Comparison of ENCODE assay signal across 8 cellular contexts in the genomic region with DNA sequence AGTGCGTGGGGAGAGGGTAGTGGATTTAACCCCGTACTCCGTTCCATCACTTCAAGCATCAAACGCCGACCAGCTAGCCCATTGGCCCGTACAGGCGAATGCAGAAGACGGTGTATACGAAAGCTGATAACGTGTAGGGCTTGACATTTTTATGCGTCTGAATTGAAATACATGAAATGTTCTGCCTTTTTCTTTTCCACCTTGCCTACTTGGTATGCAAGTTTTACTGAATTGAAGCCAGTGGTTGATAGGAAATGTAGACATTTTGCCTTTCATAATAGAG. TPM values are rescaled to one million over a fixed set of nuclear protein-coding genes. Genes with fewer than 3 reads are reported as not detected.
DNase-seq lines count a peak whose midpoint lies in the region; ATAC-seq and TF ChIP-seq lines count a peak whose summit lies in the region.

No MANE protein-coding gene starts in this region.

- peaks cover 20 to 53% of the 10 kb centered on the region in 2 donors for H3K4me1 Mint-ChIP-seq in stimulated activated naive B cell treated with anti-CD40 and anti-IgM and Interleukin-4, amounts not matched to agents 10 μg/mL and 1 μg/mL and 100 μg/mL, for 72 hours

- H3K9me3 Mint-ChIP-seq in stimulated activated naive B cell treated with anti-CD40 and anti-IgM and Interleukin-4, amounts not matched to agents 10 μg/mL and 1 μg/mL and 100 μg/mL, for 72 hours: no peaks in the 10 kb centered on the region

- in situ Hi-C loops in KBM-7 (cut with MboI; ENCODE audit: low pct_unique_long_range_greater_than_20kb, low sequenced_read_pairs): loop anchor here (10.0 kb wide), 1 partner anchor 54 kb away; no protein-coding TSS in a partner anchor

- H3K27me3 Mint-ChIP-seq in stimulated activated naive B cell treated with anti-CD40 and anti-IgM and Interleukin-4, amounts not matched to agents 10 μg/mL and 1 μg/mL and 100 μg/mL, for 72 hours: no peaks in the 10 kb centered on the region

- H3K36me3 Mint-ChIP-seq in stimulated activated naive B cell treated with anti-CD40 and anti-IgM and Interleukin-4, amounts not matched to agents 10 μg/mL and 1 μg/mL and 100 μg/mL, for 72 hours: peaks cover 8 to 22% of the 10 kb centered on the region in 2 donors

- H3K4me1 ChIP-seq in right atrium auricular region: peaks cover 0 to 40% of the 10 kb centered on the region in 2 donors

- no peak for TF ChIP-seq CTCF in VCaP (conservative IDR thresholded peaks at IDR 0.05)
- no peak for TF ChIP-seq CTCF in right atrium auricular region (IDR thresholded peaks at IDR 0.05)

- no peaks in the 10 kb centered on the region for H3K9me3 ChIP-seq in right atrium auricular region

- H3K27ac ChIP-seq in VCaP (peak overlapping the region; percentile 79), right atrium auricular region (peak overlapping the region; percentile 92)

- peak overlapping the region; percentile 100 for H3K27ac Mint-ChIP-seq in stimulated activated naive B cell treated with anti-CD40 and anti-IgM and Interleukin-4, amounts not matched to agents 10 μg/mL and 1 μg/mL and 100 μg/mL, for 72 hours

- no peaks in the 10 kb centered on the region for H3K27me3 ChIP-seq in right atrium auricular region

- H3K4me3 Mint-ChIP-seq in stimulated activated naive B cell treated with anti-CD40 and anti-IgM and Interleukin-4, amounts not matched to agents 10 μg/mL and 1 μg/mL and 100 μg/mL, for 72 hours: peak overlapping the region; percentile 87 to 94

- H3K4me3 ChIP-seq in right atrium auricular region: peak overlapping the region; percentile 27 to 50

- DNase-seq in stimulated activated naive CD4-positive, alpha-beta T cell treated with Interleukin-2 at 50 U/mL for 16 hours (lab: John Stamatoyannopoulos, UW): peak; percentile 89
- DNase-seq in stimulated activated naive CD4-positive, alpha-beta T cell (lab: John Stamatoyannopoulos, UW): no peak
- DNase-seq in right atrium auricular region (ENCODE audit: low spot score) (no peak), KBM-7 (no peak), NCI-H2029 (lab: John Stamatoyannopoulos, UW) (no peak)
- no peak for DNase-seq in stimulated activated naive B cell treated with anti-CD40 and anti-IgM and Interleukin-4, amounts not matched to agents 10 μg/mL and 1 μg/mL and 100 μg/mL, for 72 hours

- ATAC-seq in stimulated activated naive B cell treated with anti-CD40 and anti-IgM and Interleukin-4, amounts not matched to agents 10 μg/mL and 1 μg/mL and 100 μg/mL, for 72 hours (replicated peaks): peak; percentile 78 to 79
- no peak for ATAC-seq in HG02588 (IDR thresholded peaks at IDR 0.05; ENCODE audit: unreplicated experiment)

- H3K36me3 ChIP-seq in right atrium auricular region: peaks cover 4% of the 10 kb centered on the region

RNA-seq across cellular contexts. Expression of a gene that starts 0.8 kb away (rescaled TPM):
- total RNA-seq in right atrium auricular region: 100 to 1,000 TPM; 105 to 150 TPM

RNA-seq across cellular contexts. Expression of a gene that starts 34.0 kb away (rescaled TPM):
- total RNA-seq in right atrium auricular region: 100 to 1,000 TPM; 202 to 348 TPM
